In genomic region chr19:5706876-5707573, GRCh38 we compare ENCODE assay signal across 29 cellular contexts. TPM values are rescaled to one million over a fixed set of nuclear protein-coding genes. Genes with fewer than 3 reads are reported as not detected.
"Had no signal": no experiment of that assay in that cellular context is flagged by ENCODE, and none has a peak within 500 bp of the region (broad histone marks: within the 10 kb centered on the region; RNA-seq: fewer than 3 reads in every experiment).

No MANE protein-coding gene starts in this region.

- H3K4me3 Mint-ChIP-seq: activated CD4-positive, alpha-beta T cell treated with anti-CD3 and anti-CD28 coated beads for 36 hours; activated naive CD4-positive, alpha-beta T cell treated with anti-CD3 and anti-CD28 coated beads, Interleukin-2, amount 10 ng/mL, durations not matched to agents 7 days and 5 days; mesothelial cell of epicardium; natural killer cell; stimulated activated naive CD8-positive, alpha-beta T cell treated with anti-CD3 and anti-CD28 coated beads, Interleukin-15, amount 100 ng/mL, for 72 hours; WTC11 had no signal

- H3K9me3 ChIP-seq: ovary, tibial artery had no signal

- H3K4me1 ChIP-seq: tibial artery had no signal

- H3K27ac Mint-ChIP-seq: activated CD4-positive, alpha-beta T cell treated with anti-CD3 and anti-CD28 coated beads for 36 hours; activated naive CD4-positive, alpha-beta T cell treated with anti-CD3 and anti-CD28 coated beads, Interleukin-2, amount 10 ng/mL, durations not matched to agents 7 days and 5 days; mesothelial cell of epicardium; natural killer cell; WTC11 had no signal

- H3K4me3 ChIP-seq: ovary, tibial artery had no signal

- FAIRE-seq: endometrium, frontal cortex had no signal

- H3K36me3 ChIP-seq: ovary had no signal

- H3K9me3 Mint-ChIP-seq: activated naive CD4-positive, alpha-beta T cell treated with anti-CD3 and anti-CD28 coated beads, Interleukin-2, amount 10 ng/mL, durations not matched to agents 7 days and 5 days; mesothelial cell of epicardium; natural killer cell; stimulated activated naive CD8-positive, alpha-beta T cell treated with anti-CD3 and anti-CD28 coated beads, Interleukin-15, amount 100 ng/mL, for 72 hours had no signal

- H3K27ac ChIP-seq: ovary, tibial artery had no signal

- H3K27me3 ChIP-seq: ovary, tibial artery had no signal

- H3K27me3 Mint-ChIP-seq: activated CD4-positive, alpha-beta T cell treated with anti-CD3 and anti-CD28 coated beads for 36 hours; activated naive CD4-positive, alpha-beta T cell treated with anti-CD3 and anti-CD28 coated beads, Interleukin-2, amount 10 ng/mL, durations not matched to agents 7 days and 5 days; stimulated activated naive CD8-positive, alpha-beta T cell treated with anti-CD3 and anti-CD28 coated beads, Interleukin-15, amount 100 ng/mL, for 72 hours had no signal

- DNase-seq: activated CD4-positive, alpha-beta T cell treated with anti-CD3 and anti-CD28 coated beads for 36 hours; activated CD4-positive, alpha-beta T cell treated with anti-CD3 and anti-CD28 coated beads, Interleukin-2, amount 50 U/mL, for 4 hours; activated CD8-positive, alpha-beta memory T cell treated with anti-CD3 and anti-CD28 coated beads, Interleukin-2, amount 50 U/mL, for 48 hours; activated effector memory CD4-positive, alpha-beta T cell treated with anti-CD3 and anti-CD28 coated beads, Interleukin-2, amount 50 U/mL, for 16 hours; activated naive CD4-positive, alpha-beta T cell treated with anti-CD3 and anti-CD28 coated beads, Interleukin-2, amount 10 ng/mL, durations not matched to agents 7 days and 5 days; amygdala; effector CD4-positive, alpha-beta T cell; hippocampal formation; left ventricle myocardium superior; mammary epithelial cell; natural killer cell; stimulated activated CD4-positive, alpha-beta T cell treated with anti-CD3 and anti-CD28 coated beads, Interleukin-12 subunit alpha, Interleukin-12 subunit beta, amount 100 ng/mL, for 4 hours; stimulated activated CD4-positive, alpha-beta T cell treated with anti-CD3 and anti-CD28 coated beads, Interleukin-4, amount 100 ng/mL, for 4 hours; stimulated activated naive CD8-positive, alpha-beta T cell treated with anti-CD3 and anti-CD28 coated beads, Interleukin-15, amount 100 ng/mL, for 72 hours; T-helper 9 cell; tibial artery had no signal

- H3K36me3 Mint-ChIP-seq: natural killer cell had no signal

- ATAC-seq: activated CD4-positive, alpha-beta T cell treated with anti-CD3 and anti-CD28 coated beads for 36 hours; left ventricle myocardium superior; natural killer cell; WTC11 had no signal

- H3K4me1 Mint-ChIP-seq: activated CD4-positive, alpha-beta T cell treated with anti-CD3 and anti-CD28 coated beads for 36 hours; activated naive CD4-positive, alpha-beta T cell treated with anti-CD3 and anti-CD28 coated beads, Interleukin-2, amount 10 ng/mL, durations not matched to agents 7 days and 5 days; mesothelial cell of epicardium; stimulated activated naive CD8-positive, alpha-beta T cell treated with anti-CD3 and anti-CD28 coated beads, Interleukin-15, amount 100 ng/mL, for 72 hours; WTC11 had no signal

RNA-seq across cellular contexts. Expression of gene CATSPERD, which starts 13.4 kb away (rescaled TPM):
- total RNA-seq: activated CD4-positive, alpha-beta T cell treated with anti-CD3 and anti-CD28 coated beads for 36 hours; activated CD8-positive, alpha-beta memory T cell treated with anti-CD3 and anti-CD28 coated beads for 36 hours; chondrocyte; esophagus mucosa; left ventricle myocardium superior; mammary epithelial cell; mesothelial cell of epicardium; natural killer cell; pulmonary artery endothelial cell; right cardiac atrium; skeletal muscle tissue; T-helper 1 cell treated with Interleukin-12 subunit alpha and Interleukin-12 subunit beta and Interleukin-4 antibody, amounts not matched to agents 30 ng/mL and 1 ng/mL, for 36 hours; urinary bladder had no signal
- polyA plus RNA-seq: mammary epithelial cell, ovary, right cardiac atrium, urinary bladder had no signal
